8 cellular contexts compared by ENCODE assay signal in genomic region chr1:16175610-16176553, GRCh38. TPM values are rescaled to one million over a fixed set of nuclear protein-coding genes. Genes with fewer than 3 reads are reported as not detected.
DNase-seq lines count a peak whose midpoint lies in the region; ATAC-seq and TF ChIP-seq lines count a peak whose summit lies in the region.

No MANE protein-coding gene starts in this region.

- no peak overlapping the region for H3K4me3 Mint-ChIP-seq in neural crest cell

- H3K9me3 Mint-ChIP-seq in neural crest cell = no peaks in the 10 kb centered on the region

- peak overlapping the region; percentile 39 for H3K27ac Mint-ChIP-seq in neural crest cell (ENCODE audit: unreplicated experiment)

- peaks cover 39% of the 10 kb centered on the region for H3K4me1 Mint-ChIP-seq in neural crest cell

- H3K27me3 Mint-ChIP-seq in neural crest cell (ENCODE audit: low read depth) = no peaks in the 10 kb centered on the region

- no peaks in the 10 kb centered on the region for H3K36me3 Mint-ChIP-seq in neural crest cell (ENCODE audit: low read depth)

- DNase-seq in DMS53 treated with DMSO at 0.1 percent for 48 hours (lab: John Stamatoyannopoulos, UW; ENCODE audit: unreplicated experiment) (peak; percentile 30), RPMI8226 (peak; percentile 90), fibroblast of gingiva (ENCODE audit: low read depth) (peak; percentile 91), neural crest cell (ENCODE audit: low read depth, low spot score) (no peak), KG1 (lab: John Stamatoyannopoulos, UW) (no peak), germinal center (ENCODE audit: low spot score) (no peak)
- no peak for DNase-seq in stimulated activated CD8-positive, alpha-beta memory T cell treated with anti-CD3 and anti-CD28 coated beads, Interleukin-4, amount 100 ng/mL, for 48 hours

- ATAC-seq in GM21360 (IDR thresholded peaks at IDR 0.05; ENCODE audit: unreplicated experiment) = no peak

- TF ChIP-seq CTCF in neural crest cell (conservative IDR thresholded peaks at IDR 0.05) = no peak

RNA-seq across cellular contexts. Expression of gene EPHA2, which starts 20.0 kb away (rescaled TPM):
- 21.7 and 25.0 TPM in 2 replicates for total RNA-seq in neural crest cell

RNA-seq across cellular contexts. Expression of gene ARHGEF19, which starts 36.6 kb away (rescaled TPM):
- 7.7 and 9.0 TPM in 2 replicates for total RNA-seq in neural crest cell

Comparison
In these comparisons a context has a peak if more than half of its experiments do, and no peak if none do; other contexts are left out.
1. DNase-seq: peak in DMS53 treated with DMSO at 0.1 percent for 48 hours (single experiment), RPMI8226 (single experiment) and fibroblast of gingiva (single experiment); none in neural crest cell (single experiment), KG1 (single experiment), germinal center (single experiment) and stimulated activated CD8-positive, alpha-beta memory T cell treated with anti-CD3 and anti-CD28 coated beads, Interleukin-4, amount 100 ng/mL, for 48 hours (single experiment).